14 cellular contexts compared by ENCODE assay signal in the genomic region with DNA sequence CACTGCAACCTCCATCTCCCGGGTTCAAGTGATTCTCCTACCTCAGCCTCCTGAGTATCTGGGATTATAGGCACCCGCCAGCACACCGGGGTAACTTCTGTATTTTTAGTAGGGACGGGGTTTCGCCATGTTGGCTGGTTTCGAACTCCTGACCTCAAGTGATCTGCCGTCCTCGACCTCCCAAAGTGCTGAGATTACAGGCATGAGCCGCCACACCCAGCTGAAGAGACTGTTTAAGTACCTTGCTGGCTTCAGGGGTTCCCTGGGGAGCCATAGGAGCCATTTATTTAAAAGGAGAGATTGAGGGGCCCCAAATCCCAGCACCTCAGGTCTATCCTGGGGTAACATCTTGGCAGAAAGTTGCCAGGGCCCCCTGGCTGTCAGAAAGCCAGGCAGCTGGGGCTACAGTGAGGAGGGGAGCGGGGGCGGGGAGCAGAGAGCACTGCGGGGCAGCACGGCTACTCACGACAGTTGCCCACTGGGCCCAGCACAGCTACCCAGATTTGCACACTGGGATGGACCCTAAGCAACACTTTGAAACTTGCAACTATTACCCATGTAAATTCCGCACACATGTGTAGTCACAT. TPM values are rescaled to one million over a fixed set of nuclear protein-coding genes. Genes with fewer than 3 reads are reported as not detected.
A peak's percentile ranks its signal among the peaks of the same experiment; 100 is the strongest.
DNase-seq lines count a peak whose midpoint lies in the region; ATAC-seq and TF ChIP-seq lines count a peak whose summit lies in the region.
"Had no signal": no experiment of that assay in that cellular context is flagged by ENCODE, and none has a peak within 500 bp of the region (broad histone marks: within the 10 kb centered on the region; RNA-seq: fewer than 3 reads in every experiment).

No MANE protein-coding gene starts in this region.

- H3F3A ChIP-seq in smooth muscle cell (ENCODE audit: low read depth) = no peaks in the 10 kb centered on the region

- DNase-seq in CD4-positive, alpha-beta memory T cell = no peak
- DNase-seq in H7 (peak; percentile 85), naive B cell (no peak), HuH-7 (ENCODE audit: low spot score) (no peak), hypothalamus (lab: John Stamatoyannopoulos, UW) (no peak), smooth muscle cell (lab: John Stamatoyannopoulos, UW; ENCODE audit: unreplicated experiment) (no peak)
- DNase-seq in activated CD8-positive, alpha-beta T cell treated with anti-CD3 and anti-CD28 coated beads, Interleukin-2, amount 10 ng/mL, durations not matched to agents 7 days and 5 days = no peak
- DNase-seq: DMS153, GOT3, hippocampal formation, midbrain, NCI-H2107 had no signal

- H3K4me3 Mint-ChIP-seq in CD4-positive, alpha-beta memory T cell = peak overlapping the region; percentile 81 to 89 (median 84)
- peak overlapping the region; percentile 79 for H3K4me3 Mint-ChIP-seq in activated CD8-positive, alpha-beta T cell treated with anti-CD3 and anti-CD28 coated beads, Interleukin-2, amount 10 ng/mL, durations not matched to agents 7 days and 5 days
- H3K4me3 Mint-ChIP-seq in naive B cell = peak overlapping the region in 6 of 8 donors; percentile 77 to 92 (median 84)

- H3K4me2 ChIP-seq in smooth muscle cell = no peak overlapping the region

- CTCF ChIA-PET in CD4-positive, alpha-beta memory T cell (lab: Charles Lee; ENCODE audit: partially characterized antibody) = interaction anchor here (0.8 to 3.3 kb wide), 9 partner anchors 8 to 115 kb away, joined by 3 to 21 read pairs (median 5); a partner anchor contains a TSS
- CTCF ChIA-PET in activated CD8-positive, alpha-beta T cell treated with anti-CD3 and anti-CD28 coated beads, Interleukin-2, amount 10 ng/mL, durations not matched to agents 7 days and 5 days (lab: Charles Lee) = interaction anchor here (0.8 to 2.2 kb wide), 9 partner anchors 10 to 102 kb away, joined by 3 to 28 read pairs (median 4); no protein-coding TSS in a partner anchor

- no peaks in the 10 kb centered on the region for H3K9me3 ChIP-seq in CD4-positive, alpha-beta memory T cell (ENCODE audit: control insufficient read depth in 1 of 2, low read length in 2 of 2)
- H3K9me3 ChIP-seq in smooth muscle cell (replicated peaks; ENCODE audit: low read depth) = no peaks in the 10 kb centered on the region
- H3K9me3 ChIP-seq: thoracic aorta had no signal

- H3K4me1 Mint-ChIP-seq in CD4-positive, alpha-beta memory T cell = peaks cover 25 to 60% (median 43%) of the 10 kb centered on the region in 4 donors
- H3K4me1 Mint-ChIP-seq in activated CD8-positive, alpha-beta T cell treated with anti-CD3 and anti-CD28 coated beads, Interleukin-2, amount 10 ng/mL, durations not matched to agents 7 days and 5 days (ENCODE audit: low read depth) = peaks cover 66% of the 10 kb centered on the region
- H3K4me1 Mint-ChIP-seq in naive B cell = peaks cover 21 to 50% (median 37%) of the 10 kb centered on the region in 3 donors

- TF ChIP-seq CTCF in smooth muscle cell (IDR thresholded peaks at IDR 0.05; ENCODE audit: borderline replicate concordance, insufficient read depth, poor library complexity, severe bottlenecking) = no peak

- H3K9me3 Mint-ChIP-seq in CD4-positive, alpha-beta memory T cell = no peaks in the 10 kb centered on the region
- no peaks in the 10 kb centered on the region for H3K9me3 Mint-ChIP-seq in activated CD8-positive, alpha-beta T cell treated with anti-CD3 and anti-CD28 coated beads, Interleukin-2, amount 10 ng/mL, durations not matched to agents 7 days and 5 days (ENCODE audit: insufficient read depth)
- no peaks in the 10 kb centered on the region for H3K9me3 Mint-ChIP-seq in naive B cell

- no peaks in the 10 kb centered on the region for H3K79me2 ChIP-seq in smooth muscle cell (ENCODE audit: low read depth)

- peaks cover 3 to 16% of the 10 kb centered on the region in 2 donors for H3K36me3 Mint-ChIP-seq in CD4-positive, alpha-beta memory T cell
- peaks cover 22% of the 10 kb centered on the region for H3K36me3 Mint-ChIP-seq in activated CD8-positive, alpha-beta T cell treated with anti-CD3 and anti-CD28 coated beads, Interleukin-2, amount 10 ng/mL, durations not matched to agents 7 days and 5 days (ENCODE audit: low read depth)
- no peaks in the 10 kb centered on the region for H3K36me3 Mint-ChIP-seq in naive B cell

- H3K27ac ChIP-seq in CD4-positive, alpha-beta memory T cell (ENCODE audit: low read depth, low read length) = peak overlapping the region; percentile 68
- no peak overlapping the region for H3K27ac ChIP-seq in smooth muscle cell (ENCODE audit: low read depth)
- H3K27ac ChIP-seq: thoracic aorta had no signal

- H3K9ac ChIP-seq in smooth muscle cell (ENCODE audit: low read depth) = no peak overlapping the region

- no peaks in the 10 kb centered on the region for H3K27me3 Mint-ChIP-seq in CD4-positive, alpha-beta memory T cell
- no peaks in the 10 kb centered on the region for H3K27me3 Mint-ChIP-seq in activated CD8-positive, alpha-beta T cell treated with anti-CD3 and anti-CD28 coated beads, Interleukin-2, amount 10 ng/mL, durations not matched to agents 7 days and 5 days (ENCODE audit: low read depth)
- H3K27me3 Mint-ChIP-seq in naive B cell = no peaks in the 10 kb centered on the region

- WGBS in smooth muscle cell (ENCODE audit: low lambda C conversion rate) = 86% methylated on average over 15 of the region's 15 CpGs

- no peak for ATAC-seq in activated CD8-positive, alpha-beta T cell treated with anti-CD3 and anti-CD28 coated beads, Interleukin-2, amount 10 ng/mL, durations not matched to agents 7 days and 5 days
- no peak for ATAC-seq in naive B cell (ENCODE audit: low read depth in 2 of 2)
- no peak for ATAC-seq in HG03025 (IDR thresholded peaks at IDR 0.05; ENCODE audit: low FRiP score, unreplicated experiment)

- H3K4me3 ChIP-seq in CD4-positive, alpha-beta memory T cell (ENCODE audit: low read length in 2 of 2) = peak overlapping the region in 1 of 2 donors; percentile 82
- H3K4me3 ChIP-seq in H7 (ENCODE audit: insufficient read depth, low read depth, low read length) (no peak overlapping the region), smooth muscle cell (no peak overlapping the region)

- peak overlapping the region; percentile 10 to 96 (median 79) for H3K27ac Mint-ChIP-seq in CD4-positive, alpha-beta memory T cell
- H3K27ac Mint-ChIP-seq in activated CD8-positive, alpha-beta T cell treated with anti-CD3 and anti-CD28 coated beads, Interleukin-2, amount 10 ng/mL, durations not matched to agents 7 days and 5 days = peak overlapping the region; percentile 68
- H3K27ac Mint-ChIP-seq in naive B cell = peak overlapping the region in 1 of 6 donors; percentile 56

- POLR2A ChIA-PET in CD4-positive, alpha-beta memory T cell (lab: Charles Lee; ENCODE audit: partially characterized antibody) = interaction anchor here (1.0 to 10.2 kb wide), 8 partner anchors 13 to 114 kb away, joined by 3 to 249 read pairs (median 5); a partner anchor contains a TSS
- POLR2A ChIA-PET in activated CD8-positive, alpha-beta T cell treated with anti-CD3 and anti-CD28 coated beads, Interleukin-2, amount 10 ng/mL, durations not matched to agents 7 days and 5 days (lab: Charles Lee) = interaction anchor here (4.2 kb wide), 1 partner anchor 18 kb away, joined by 38 read pairs; no protein-coding TSS in a partner anchor

- H4K20me1 ChIP-seq in smooth muscle cell (ENCODE audit: low read depth) = no peaks in the 10 kb centered on the region

- H2AFZ ChIP-seq in smooth muscle cell (ENCODE audit: low read depth) = no peak overlapping the region

- intact Hi-C loops in CD4-positive, alpha-beta memory T cell (cut with micrococcal nuclease) = loop anchor here (5.0 kb wide), 2 partner anchors 47 to 98 kb away; a partner anchor contains a TSS

- H3K36me3 ChIP-seq in CD4-positive, alpha-beta memory T cell (ENCODE audit: insufficient read depth, low read length) = peaks cover 11% of the 10 kb centered on the region
- H3K36me3 ChIP-seq in H7 (replicated peaks; ENCODE audit: control insufficient read depth, insufficient read depth, low read length) = no peaks in the 10 kb centered on the region
- no peaks in the 10 kb centered on the region for H3K36me3 ChIP-seq in smooth muscle cell (ENCODE audit: low read depth)
- H3K36me3 ChIP-seq: thoracic aorta had no signal

- no peaks in the 10 kb centered on the region for H3K27me3 ChIP-seq in CD4-positive, alpha-beta memory T cell (ENCODE audit: insufficient read depth, low read length)
- H3K27me3 ChIP-seq in H7 (ENCODE audit: control insufficient read depth, insufficient read depth, low read length) = peaks cover 28% of the 10 kb centered on the region
- H3K27me3 ChIP-seq in smooth muscle cell (ENCODE audit: low read depth) = peaks cover 33% of the 10 kb centered on the region

- H3K4me1 ChIP-seq in CD4-positive, alpha-beta memory T cell (ENCODE audit: insufficient read depth, low read length) = peaks cover 60% of the 10 kb centered on the region
- H3K4me1 ChIP-seq in smooth muscle cell (ENCODE audit: low read depth) = peaks cover 14% of the 10 kb centered on the region

RNA-seq across cellular contexts. Expression of a gene that starts 1.6 kb away (rescaled TPM):
- 10 to 100 TPM; 14.0 to 15.7 TPM for total RNA-seq in CD4-positive, alpha-beta memory T cell
- polyA plus RNA-seq in CD4-positive, alpha-beta memory T cell = 10 to 100 TPM; 11.6 to 22.9 TPM
- 2.0 and 2.9 TPM in 2 replicates for total RNA-seq in H7 (2014; rRNA removed; shearing (Covaris generic))
- 10 to 100 TPM; 13.4 to 14.3 TPM for total RNA-seq in activated CD8-positive, alpha-beta T cell treated with anti-CD3 and anti-CD28 coated beads, Interleukin-2, amount 10 ng/mL, durations not matched to agents 7 days and 5 days
- polyA plus RNA-seq in naive B cell (ENCODE audit: low read depth in 6 of 6) (1 to 10 TPM; 1.4 to 9.0 (median 5.9) TPM), smooth muscle cell (1.4 and 3.3 TPM in 2 replicates)
- total RNA-seq in smooth muscle cell = 0.22 and 0.81 TPM in 2 replicates

RNA-seq across cellular contexts. Expression of a gene that starts 21.5 kb away (rescaled TPM):
- total RNA-seq in CD4-positive, alpha-beta memory T cell = 100 to 1,000 TPM; 129 to 137 TPM
- 10 to 100 TPM; 90.5 to 92.9 TPM for polyA plus RNA-seq in CD4-positive, alpha-beta memory T cell
- 44.6 and 45.3 TPM in 2 replicates for total RNA-seq in H7 (2014; rRNA removed; shearing (Covaris generic))
- total RNA-seq in activated CD8-positive, alpha-beta T cell treated with anti-CD3 and anti-CD28 coated beads, Interleukin-2, amount 10 ng/mL, durations not matched to agents 7 days and 5 days = 100 to 1,000 TPM; 144 to 166 TPM
- 10 to 100 TPM; 28.0 to 42.5 (median 33.0) TPM for polyA plus RNA-seq in naive B cell (ENCODE audit: low read depth in 6 of 6)
- 6.5 and 10.1 TPM in 2 replicates for total RNA-seq in smooth muscle cell
- polyA plus RNA-seq in smooth muscle cell = 16.2 and 17.3 TPM in 2 replicates

RNA-seq across cellular contexts. Expression of a gene that starts 21.6 kb away (rescaled TPM):
- total RNA-seq in CD4-positive, alpha-beta memory T cell = 10 to 100 TPM; 20.4 to 21.1 TPM
- 10 to 100 TPM; 11.5 to 13.6 TPM for polyA plus RNA-seq in CD4-positive, alpha-beta memory T cell
- 33.1 and 38.4 TPM in 2 replicates for total RNA-seq in H7 (2014; rRNA removed; shearing (Covaris generic))
- 10 to 100 TPM; 27.5 to 29.2 TPM for total RNA-seq in activated CD8-positive, alpha-beta T cell treated with anti-CD3 and anti-CD28 coated beads, Interleukin-2, amount 10 ng/mL, durations not matched to agents 7 days and 5 days
- polyA plus RNA-seq in naive B cell (ENCODE audit: low read depth in 6 of 6) (10 to 100 TPM in 5 of 6 donors, 1 to 10 TPM in 1; 9.8 to 16.8 (median 13.1) TPM), smooth muscle cell (16.4 and 21.3 TPM in 2 replicates)
- 5.8 and 6.6 TPM in 2 replicates for total RNA-seq in smooth muscle cell

RNA-seq across cellular contexts. Expression of a gene that starts 21.8 kb away (rescaled TPM):
- 10 to 100 TPM; 49.2 to 57.0 TPM for total RNA-seq in CD4-positive, alpha-beta memory T cell
- polyA plus RNA-seq in CD4-positive, alpha-beta memory T cell = 10 to 100 TPM; 15.6 to 22.7 TPM
- 98.8 and 100 TPM in 2 replicates for total RNA-seq in H7 (2014; rRNA removed; shearing (Covaris generic))
- 10 to 100 TPM; 86.0 to 96.1 TPM for total RNA-seq in activated CD8-positive, alpha-beta T cell treated with anti-CD3 and anti-CD28 coated beads, Interleukin-2, amount 10 ng/mL, durations not matched to agents 7 days and 5 days
- 10 to 100 TPM in 5 of 6 donors, 1 to 10 TPM in 1; 9.7 to 36.1 (median 18.2) TPM for polyA plus RNA-seq in naive B cell (ENCODE audit: low read depth in 6 of 6)
- 25.7 and 46.1 TPM in 2 replicates for total RNA-seq in smooth muscle cell
- 85.9 and 113 TPM in 2 replicates for polyA plus RNA-seq in smooth muscle cell

RNA-seq across cellular contexts. Expression of a gene that starts 33.8 kb away (rescaled TPM):
- 100 to 1,000 TPM; 383 to 386 TPM for total RNA-seq in CD4-positive, alpha-beta memory T cell
- polyA plus RNA-seq in CD4-positive, alpha-beta memory T cell = 1,000 to 10,000 TPM in 1 of 2 donors, 100 to 1,000 TPM in 1; 689 to 1,286 TPM
- total RNA-seq in H7 (2014; rRNA removed; shearing (Covaris generic)) = 199 and 215 TPM in 2 replicates
- total RNA-seq in activated CD8-positive, alpha-beta T cell treated with anti-CD3 and anti-CD28 coated beads, Interleukin-2, amount 10 ng/mL, durations not matched to agents 7 days and 5 days = 100 to 1,000 TPM; 568 to 599 TPM
- polyA plus RNA-seq in naive B cell (ENCODE audit: low read depth in 6 of 6) (1,000 to 10,000 TPM; 1,408 to 2,468 (median 1,616) TPM), smooth muscle cell (388 and 490 TPM in 2 replicates)
- total RNA-seq in smooth muscle cell = 158 and 181 TPM in 2 replicates
